In the genomic region with DNA sequence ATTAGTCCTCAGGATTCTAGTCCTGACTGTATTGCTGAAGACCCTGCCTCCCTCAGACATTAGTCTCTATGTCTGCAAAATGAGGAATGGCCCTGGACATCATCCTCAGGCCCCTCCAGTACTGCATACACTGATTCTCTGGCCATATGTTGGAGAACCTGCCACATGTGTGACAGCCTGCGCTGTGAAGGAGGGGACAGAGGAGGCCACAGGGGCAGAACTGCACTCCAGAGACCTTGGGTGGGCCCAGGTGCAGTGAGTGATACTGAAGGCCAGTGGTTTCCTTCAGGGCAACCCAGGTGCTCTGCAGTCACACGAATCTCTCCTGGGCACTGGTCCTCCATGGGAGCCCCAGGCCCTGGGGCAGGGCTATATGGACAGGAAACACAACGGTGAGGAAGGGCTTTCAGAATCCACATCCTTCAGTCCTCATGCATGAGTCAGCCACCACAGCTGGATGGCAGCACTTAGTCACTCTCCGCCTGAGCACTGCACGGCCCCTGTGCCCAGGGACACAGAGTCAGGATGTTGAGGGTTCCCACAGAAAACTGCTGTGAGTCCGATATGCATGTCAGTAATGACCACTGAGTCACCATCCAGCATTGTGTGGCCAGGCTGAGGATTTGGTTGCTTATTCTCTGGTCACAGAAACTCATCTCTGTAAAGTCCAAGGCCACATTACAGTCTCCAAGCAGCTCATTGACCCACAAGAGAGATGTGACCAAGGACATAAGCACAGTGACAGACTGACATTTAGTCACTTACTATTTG, we compare ENCODE assay signal across 9 cellular contexts. TPM values are rescaled to one million over a fixed set of nuclear protein-coding genes. Genes with fewer than 3 reads are reported as not detected.
A peak's percentile ranks its signal among the peaks of the same experiment; 100 is the strongest.
DNase-seq lines count a peak whose midpoint lies in the region; ATAC-seq and TF ChIP-seq lines count a peak whose summit lies in the region.
"Had no signal": no experiment of that assay in that cellular context is flagged by ENCODE, and none has a peak within 500 bp of the region (broad histone marks: within the 10 kb centered on the region; RNA-seq: fewer than 3 reads in every experiment).

No MANE protein-coding gene starts in this region.

- H3K27me3 Mint-ChIP-seq in H9 (ENCODE audit: low read depth), result no peaks in the 10 kb centered on the region

- no peak overlapping the region for H3K56ac ChIP-seq in H9 (ENCODE audit: insufficient read length, low read depth, low read length)

- TF ChIP-seq POLR2A in erythroblast (IDR thresholded peaks at IDR 0.05; ENCODE audit: low read length), result no peak
- TF ChIP-seq POLR2A in thyroid gland (IDR thresholded peaks at IDR 0.05), result no peak

- H3T11ph ChIP-seq in H9 (ENCODE audit: low read length), result no peak overlapping the region

- no peak overlapping the region for H2BK20ac ChIP-seq in H9 (ENCODE audit: low read depth, low read length, poor library complexity, severe bottlenecking)

- peak; percentile 70; the same call in 2 of the 3 replicates for ATAC-seq in DND-41 (ENCODE audit: insufficient read depth, low read depth)

- H3K4me2 ChIP-seq in DND-41 (ENCODE audit: insufficient read depth, low read length) (no peak overlapping the region), H9 (ENCODE audit: insufficient read depth, insufficient read length, low read length) (no peak overlapping the region), skeletal muscle satellite cell (ENCODE audit: low read length) (peak overlapping the region; percentile 43)

- H3K14ac ChIP-seq in H9 (ENCODE audit: insufficient read depth, low read length), result no peak overlapping the region

- H4K20me1 ChIP-seq in DND-41 (ENCODE audit: insufficient read depth, low read length), result peaks cover 7% of the 10 kb centered on the region; the same call in 1 of the 2 replicates
- no peaks in the 10 kb centered on the region for H4K20me1 ChIP-seq in H9 (ENCODE audit: control insufficient read depth, insufficient read depth, insufficient read length)

- H2AK5ac ChIP-seq in H9 (ENCODE audit: insufficient read length, low read length), result no peak overlapping the region

- no peak overlapping the region for H2BK12ac ChIP-seq in H9 (ENCODE audit: insufficient read length, low read depth, low read length)

- H2BK15ac ChIP-seq in H9 (ENCODE audit: low read depth, low read length), result no peak overlapping the region

- no peak overlapping the region for H4K5ac ChIP-seq in H9 (ENCODE audit: insufficient read length, low read depth, low read length)

- no peak overlapping the region for H4K91ac ChIP-seq in H9 (ENCODE audit: insufficient read length, low read depth, low read length)

- H3K4me1 ChIP-seq in DND-41 (ENCODE audit: insufficient read depth, low read length) (no peaks in the 10 kb centered on the region), H9 (ENCODE audit: insufficient read depth, low read length) (no peaks in the 10 kb centered on the region), skeletal muscle satellite cell (ENCODE audit: control insufficient read depth, insufficient read depth, low read length) (peaks cover 69% of the 10 kb centered on the region), thyroid gland (peaks cover 9 to 34% of the 10 kb centered on the region in 2 donors)

- H3K4ac ChIP-seq in H9 (ENCODE audit: low read depth, low read length), result no peak overlapping the region

- H3K23ac ChIP-seq in H9 (ENCODE audit: insufficient read length, low read depth, low read length), result no peak overlapping the region

- no peak overlapping the region for H3K18ac ChIP-seq in H9 (ENCODE audit: insufficient read length, low read depth, low read length)

- H3K9me3 ChIP-seq in DND-41 (ENCODE audit: insufficient read depth, low read length, severe bottlenecking) (no peaks in the 10 kb centered on the region), H9 (ENCODE audit: control insufficient read depth, low read depth, low read length) (no peaks in the 10 kb centered on the region), skeletal muscle satellite cell (replicated peaks; ENCODE audit: low read length) (no peaks in the 10 kb centered on the region), thyroid gland (no peaks in the 10 kb centered on the region)

- no peak overlapping the region for H4K8ac ChIP-seq in H9 (replicated peaks; ENCODE audit: insufficient read length, low read depth, low read length)

- no peak overlapping the region for H3K4me3 Mint-ChIP-seq in H9
- H3K4me3 Mint-ChIP-seq: memory B cell had no signal

- H3K4me1 Mint-ChIP-seq in H9, result peaks cover 4 to 12% of the 10 kb centered on the region in 2 experiments; a peak in 3 of 4 replicates
- H3K4me1 Mint-ChIP-seq: memory B cell had no signal

- no peak overlapping the region for H3K9ac ChIP-seq in DND-41 (ENCODE audit: low read depth, low read length)
- no peak overlapping the region for H3K9ac ChIP-seq in H9 (ENCODE audit: extremely low read depth, insufficient read length, low read length)
- H3K9ac ChIP-seq in skeletal muscle satellite cell (ENCODE audit: low read depth, low read length), result peak overlapping the region; percentile 68

- no peaks in the 10 kb centered on the region; a peak in 1 of 5 replicates for H3K9me3 Mint-ChIP-seq in H9
- H3K9me3 Mint-ChIP-seq: memory B cell had no signal

- intact Hi-C loops in thyroid gland (cut with DNase I), result no loop called here

- no peaks in the 10 kb centered on the region; a peak in 1 of 7 replicates for H3K36me3 Mint-ChIP-seq in H9 (ENCODE audit: insufficient read depth in 1 of 3, low read depth in 3 of 3)
- H3K36me3 Mint-ChIP-seq: memory B cell had no signal

- no peaks in the 10 kb centered on the region for H3K79me1 ChIP-seq in H9 (ENCODE audit: insufficient read depth, low read depth, low read length, poor library complexity, severe bottlenecking)

- H3K79me2 ChIP-seq in DND-41 (ENCODE audit: insufficient read depth, low read length) (no peaks in the 10 kb centered on the region), H9 (ENCODE audit: insufficient read depth, low read length) (no peaks in the 10 kb centered on the region)

- H3K4me3 ChIP-seq in DND-41 (ENCODE audit: low read depth in 1 of 2, low read length in 2 of 2) (no peak overlapping the region), skeletal muscle satellite cell (ENCODE audit: low read length) (peak overlapping the region; percentile 9), thyroid gland (replicated peaks in 1 of 3) (no peak overlapping the region)

- H2AFZ ChIP-seq in DND-41 (ENCODE audit: low read depth, low read length) (no peak overlapping the region), H9 (ENCODE audit: low read length) (no peak overlapping the region)

- peak; percentile 27 for TF ChIP-seq CTCF in DND-41 (IDR thresholded peaks at IDR 0.05; ENCODE audit: borderline replicate concordance, extremely low read depth, low read length, poor library complexity, severe bottlenecking)
- peak; percentile 50; the same call in 2 of the 3 replicates for TF ChIP-seq CTCF in H9 (conservative IDR thresholded peaks at IDR 0.05)
- TF ChIP-seq CTCF in thyroid gland (IDR thresholded peaks at IDR 0.05), result no peak

- H2BK5ac ChIP-seq in H9 (ENCODE audit: insufficient read length, low read length), result no peak overlapping the region

- peak overlapping the region in 2 of 3 experiments; percentile 25 to 81; a peak in 2 of 7 replicates for H3K27ac Mint-ChIP-seq in H9
- H3K27ac Mint-ChIP-seq: memory B cell had no signal

- H3K23me2 ChIP-seq in H9 (ENCODE audit: insufficient read length, low read depth, low read length, poor library complexity, severe bottlenecking), result no peaks in the 10 kb centered on the region

- no peaks in the 10 kb centered on the region for H3K36me3 ChIP-seq in DND-41 (ENCODE audit: insufficient read depth, low read length)
- no peaks in the 10 kb centered on the region for H3K36me3 ChIP-seq in skeletal muscle satellite cell (ENCODE audit: insufficient read depth, low read length)
- no peaks in the 10 kb centered on the region for H3K36me3 ChIP-seq in thyroid gland

- H2BK120ac ChIP-seq in H9 (ENCODE audit: low read depth, low read length, poor library complexity, severe bottlenecking), result no peak overlapping the region

- H3K27me3 ChIP-seq in DND-41 (ENCODE audit: insufficient read depth, low read length, poor library complexity) (peaks cover 4% of the 10 kb centered on the region), H9 (ENCODE audit: insufficient read depth, low read length) (no peaks in the 10 kb centered on the region), skeletal muscle satellite cell (ENCODE audit: control insufficient read depth, insufficient read depth, low read length) (no peaks in the 10 kb centered on the region), thyroid gland (no peaks in the 10 kb centered on the region)

- no peak for DNase-seq in DND-41
- peak; percentile 77 for DNase-seq in H9
- DNase-seq in RPMI7951 (ENCODE audit: low read depth), result peak; percentile 100
- DNase-seq in erythroblast (lab: John Stamatoyannopoulos, UW), result peak; percentile 7 to 30
- no peak for DNase-seq in DMS79 treated with DMSO at 0.1 percent for 48 hours (lab: John Stamatoyannopoulos, UW)
- DNase-seq in SK-N-DZ (ENCODE audit: low spot score), result no peak
- no peak for DNase-seq in thyroid gland

- WGBS in H9 (ENCODE audit: extremely low coverage, insufficient read length, low lambda C conversion rate), result no CpG with 5 or more reads among the region's 6 CpGs
- WGBS in thyroid gland, 2 donors, result 57 to 68% methylated on average over 5 to 6 of the region's 6 CpGs

- H3K27ac ChIP-seq in DND-41 (ENCODE audit: low read length) (no peak overlapping the region), H9 (ENCODE audit: insufficient read length, low read depth, low read length) (no peak overlapping the region), thyroid gland (no peak overlapping the region)

RNA-seq across cellular contexts. Expression of a gene that starts 39.7 kb away (rescaled TPM):
- total RNA-seq in H9 (2021) (2.2 and 2.8 TPM in 2 replicates), thyroid gland (10 to 100 TPM; 29.1 to 53.5 (median 37.1) TPM)
- 2.8 and 5.5 TPM in 2 replicates for total RNA-seq in RPMI7951 (2014; rRNA removed; shearing (Covaris generic))
- 14.7 and 26.6 TPM in 2 replicates for total RNA-seq in skeletal muscle satellite cell (2012; rRNA removed)
- 13.3 and 15.8 TPM in 2 replicates for polyA plus RNA-seq in SK-N-DZ (2014; cell fraction: cytosol; rRNA removed)
- polyA plus RNA-seq in SK-N-DZ (2014; cell fraction: nucleus; rRNA removed), result 68.1 and 98.3 TPM in 2 replicates

Comparison
In these comparisons a context has a peak if more than half of its experiments do, and no peak if none do; other contexts are left out.
1. DNase-seq: peak in H9 (single experiment), RPMI7951 (single experiment) and erythroblast (2 of 2); none in DND-41 (single experiment), DMS79 treated with DMSO at 0.1 percent for 48 hours (single experiment), SK-N-DZ (single experiment) and thyroid gland (0 of 2).
2. CTCF ChIP-seq: peak in DND-41 (single experiment) and H9 (single experiment); none in thyroid gland (0 of 6).